In the genomic region with DNA sequence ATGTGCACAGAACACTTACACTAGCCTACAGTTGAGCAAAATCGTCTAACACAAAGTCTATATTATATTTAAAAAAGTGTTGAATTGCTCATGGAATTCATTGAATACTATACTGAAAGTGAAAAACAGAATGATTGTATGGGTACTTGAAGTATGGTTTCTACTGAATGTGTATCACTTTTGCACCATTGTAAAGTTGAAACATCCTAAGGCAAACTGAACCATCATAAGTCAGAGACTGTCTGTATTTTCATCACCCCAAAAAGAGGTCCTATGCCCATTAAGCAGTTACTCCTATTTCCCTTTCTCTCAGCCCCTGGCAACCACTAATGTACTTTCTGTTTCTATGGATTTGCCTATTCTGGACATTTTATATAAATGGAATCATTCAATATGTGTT, we compare ENCODE assay signal across 14 cellular contexts. TPM values are rescaled to one million over a fixed set of nuclear protein-coding genes. Genes with fewer than 3 reads are reported as not detected.
DNase-seq lines count a peak whose midpoint lies in the region; ATAC-seq and TF ChIP-seq lines count a peak whose summit lies in the region.
"Had no signal": no experiment of that assay in that cellular context is flagged by ENCODE, and none has a peak within 500 bp of the region (broad histone marks: within the 10 kb centered on the region; RNA-seq: fewer than 3 reads in every experiment).

No MANE protein-coding gene starts in this region.

- ATAC-seq in activated CD8-positive, alpha-beta T cell treated with anti-CD3 and anti-CD28 coated beads for 36 hours, result no peak
- no peak for ATAC-seq in HG03108 (IDR thresholded peaks at IDR 0.05; ENCODE audit: unreplicated experiment)
- ATAC-seq in GM23338, result no peak
- ATAC-seq in GM21825 (IDR thresholded peaks at IDR 0.05; ENCODE audit: unreplicated experiment), result no peak

- H3K4me3 Mint-ChIP-seq in MCF 10A (ENCODE audit: unreplicated experiment) (no peak overlapping the region), GM23338 (no peak overlapping the region)
- H3K4me3 Mint-ChIP-seq in activated CD8-positive, alpha-beta T cell treated with anti-CD3 and anti-CD28 coated beads for 36 hours, result peak overlapping the region; percentile 48

- H3K9me3 Mint-ChIP-seq in MCF 10A (ENCODE audit: unreplicated experiment), result no peaks in the 10 kb centered on the region
- H3K9me3 Mint-ChIP-seq in activated CD8-positive, alpha-beta T cell treated with anti-CD3 and anti-CD28 coated beads for 36 hours, result peaks cover 2% of the 10 kb centered on the region
- H3K9me3 Mint-ChIP-seq in GM23338, result no peaks in the 10 kb centered on the region

- H3K9me2 ChIP-seq in GM23338 (ENCODE audit: insufficient read depth), result no peaks in the 10 kb centered on the region

- H4K20me1 ChIP-seq in GM23338 (replicated peaks; ENCODE audit: insufficient read depth), result no peaks in the 10 kb centered on the region

- POLR2A ChIA-PET in MCF 10A (lab: Yijun Ruan, JAX), result interaction anchor here (0.9 to 8.3 kb wide), 6 partner anchors 11 to 220 kb away, joined by 3 to 79 read pairs (median 4); no protein-coding TSS in a partner anchor
- POLR2A ChIA-PET in activated CD8-positive, alpha-beta T cell treated with anti-CD3 and anti-CD28 coated beads for 36 hours (lab: Charles Lee), result interaction anchor here (1.0 to 10.4 kb wide), 2 partner anchors 110 to 129 kb away, joined by 4 to 170 read pairs; no protein-coding TSS in a partner anchor

- H3K27me3 ChIP-seq in breast epithelium, result no peaks in the 10 kb centered on the region
- H3K27me3 ChIP-seq in GM23338 (ENCODE audit: insufficient read depth), result peaks cover 15% of the 10 kb centered on the region

- no peak overlapping the region for H3K27ac Mint-ChIP-seq in MCF 10A (ENCODE audit: low read depth, unreplicated experiment)
- H3K27ac Mint-ChIP-seq in activated CD8-positive, alpha-beta T cell treated with anti-CD3 and anti-CD28 coated beads for 36 hours, result peak overlapping the region; percentile 82
- no peak overlapping the region for H3K27ac Mint-ChIP-seq in GM23338

- no peak for TF ChIP-seq CTCF in breast epithelium (IDR thresholded peaks at IDR 0.05)
- no peak for TF ChIP-seq CTCF in MCF 10A (IDR thresholded peaks at IDR 0.05; ENCODE audit: unreplicated experiment)
- TF ChIP-seq CTCF in activated CD8-positive, alpha-beta T cell treated with anti-CD3 and anti-CD28 coated beads for 36 hours (IDR thresholded peaks at IDR 0.05), result no peak
- no peak for TF ChIP-seq CTCF in GM23338 (conservative IDR thresholded peaks at IDR 0.05; ENCODE audit: low read depth in 2 of 2)

- DNase-seq in breast epithelium (ENCODE audit: low spot score in 2 of 2) (no peak), MCF 10A (ENCODE audit: unreplicated experiment) (no peak), HuH-7.5 (ENCODE audit: low spot score) (no peak), GM23338 (ENCODE audit: low spot score) (no peak)
- DNase-seq in activated CD8-positive, alpha-beta T cell treated with anti-CD3 and anti-CD28 coated beads for 36 hours, result no peak
- DNase-seq: BE2C; NCI-H1436; stimulated activated CD4-positive, alpha-beta T cell treated with anti-CD3 and anti-CD28 coated beads, Interleukin-15, amount 100 ng/mL, for 24 hours; T1000 had no signal

- no peaks in the 10 kb centered on the region for H3K36me3 Mint-ChIP-seq in MCF 10A (ENCODE audit: insufficient read depth, unreplicated experiment)
- peaks cover 8% of the 10 kb centered on the region for H3K36me3 Mint-ChIP-seq in activated CD8-positive, alpha-beta T cell treated with anti-CD3 and anti-CD28 coated beads for 36 hours (ENCODE audit: low read depth)
- no peaks in the 10 kb centered on the region for H3K36me3 Mint-ChIP-seq in GM23338 (ENCODE audit: low read depth)

- no peak for TF ChIP-seq POLR2A in breast epithelium (IDR thresholded peaks at IDR 0.05)

- H3F3A ChIP-seq in GM23338 (replicated peaks; ENCODE audit: low read depth), result no peaks in the 10 kb centered on the region

- H3K9me3 ChIP-seq in breast epithelium, result no peaks in the 10 kb centered on the region
- no peaks in the 10 kb centered on the region for H3K9me3 ChIP-seq in mesodermal cell (ENCODE audit: control insufficient read depth, low read length)
- H3K9me3 ChIP-seq: BE2C, neutrophil had no signal

- CTCF ChIA-PET in MCF 10A (lab: Yijun Ruan, JAX), result interaction anchor here (0.9 kb wide), 1 partner anchor 82 kb away, joined by 7 read pairs; no protein-coding TSS in a partner anchor
- CTCF ChIA-PET in activated CD8-positive, alpha-beta T cell treated with anti-CD3 and anti-CD28 coated beads for 36 hours (lab: Charles Lee), result interaction anchor here (1.2 to 4.4 kb wide), 4 partner anchors 9 to 313 kb away, joined by 3 to 22 read pairs (median 7); no protein-coding TSS in a partner anchor

- peak overlapping the region; percentile 71 to 86 for H3K27ac ChIP-seq in breast epithelium
- H3K27ac ChIP-seq in mesodermal cell (ENCODE audit: low read depth, low read length, severe bottlenecking), result peak overlapping the region; percentile 79
- H3K27ac ChIP-seq in GM23338 (ENCODE audit: low read depth), result no peak overlapping the region
- H3K27ac ChIP-seq: KMS-11, neutrophil had no signal

- H3K4me1 ChIP-seq in breast epithelium (no peaks in the 10 kb centered on the region), mesodermal cell (ENCODE audit: control insufficient read depth, insufficient read depth, low read length, poor library complexity, severe bottlenecking) (peaks cover 52% of the 10 kb centered on the region), GM23338 (ENCODE audit: insufficient read depth) (peaks cover 44% of the 10 kb centered on the region)
- H3K4me1 ChIP-seq: BE2C had no signal

- no peak overlapping the region for H2AFZ ChIP-seq in GM23338

- intact Hi-C loops in breast epithelium (cut with DNase I; ENCODE audit: low total_unique reads), result no loop called here
- intact Hi-C loops in MCF 10A (cut with micrococcal nuclease), result loop anchor here (10.0 kb wide), 1 partner anchor 741 kb away; no protein-coding TSS in a partner anchor
- intact Hi-C loops in activated CD8-positive, alpha-beta T cell treated with anti-CD3 and anti-CD28 coated beads for 36 hours (cut with micrococcal nuclease), result loop anchor here (5.0 to 10.0 kb wide), 3 partner anchors 108 to 311 kb away; no protein-coding TSS in a partner anchor

- no peaks in the 10 kb centered on the region for H3K36me3 ChIP-seq in breast epithelium
- H3K36me3 ChIP-seq in mesodermal cell (ENCODE audit: control insufficient read depth, insufficient read depth, low read length), result no peaks in the 10 kb centered on the region
- H3K36me3 ChIP-seq in GM23338 (ENCODE audit: insufficient read depth), result no peaks in the 10 kb centered on the region
- H3K36me3 ChIP-seq: BE2C, neutrophil had no signal

- H3K4me1 Mint-ChIP-seq in MCF 10A (ENCODE audit: insufficient read depth, unreplicated experiment) (peaks cover 68% of the 10 kb centered on the region), GM23338 (peaks cover 51% of the 10 kb centered on the region)
- H3K4me1 Mint-ChIP-seq in activated CD8-positive, alpha-beta T cell treated with anti-CD3 and anti-CD28 coated beads for 36 hours (ENCODE audit: low read depth), result peaks cover 61% of the 10 kb centered on the region

- H3K4me2 ChIP-seq in GM23338, result no peak overlapping the region
- H3K4me2 ChIP-seq: KMS-11 had no signal

- no CpG with 5 or more reads among the region's 1 CpG for WGBS in mesodermal cell (ENCODE audit: insufficient coverage in 2 of 2), 2 experiments

- H3K27me3 Mint-ChIP-seq in MCF 10A (ENCODE audit: insufficient read depth, unreplicated experiment) (no peaks in the 10 kb centered on the region), GM23338 (ENCODE audit: insufficient read depth, low read depth, poor library complexity) (peaks cover 12% of the 10 kb centered on the region)
- H3K27me3 Mint-ChIP-seq in activated CD8-positive, alpha-beta T cell treated with anti-CD3 and anti-CD28 coated beads for 36 hours, result no peaks in the 10 kb centered on the region

- no TSS peak for BruUV-seq in MCF 10A (replicated peaks; lab: Mats Ljungman, UMichigan)

- no peaks in the 10 kb centered on the region for H3K79me2 ChIP-seq in GM23338 (replicated peaks; ENCODE audit: insufficient read depth)

- H3K4me3 ChIP-seq in breast epithelium (no peak overlapping the region), mesodermal cell (ENCODE audit: extremely low read depth, insufficient read depth, low read length, poor library complexity, severe bottlenecking) (no peak overlapping the region), GM23338 (no peak overlapping the region)

TF ChIP-seq in GM23338, 12 proteins besides CTCF, POLR2A, EP300 and RAD21 (continues in another document):
- TF ChIP-seq NANOG (IDR thresholded peaks at IDR 0.05; ENCODE audit: borderline replicate concordance) (no peak), ZNF114 (CRISPR knock-in tag; IDR thresholded peaks at IDR 0.05) (no peak), CREB1 (CRISPR knock-in tag; IDR thresholded peaks at IDR 0.05; ENCODE audit: low read depth) (no peak), POLR2AphosphoS5 (IDR thresholded peaks at IDR 0.05; ENCODE audit: low read depth) (no peak), EZH2 (IDR thresholded peaks at IDR 0.05; ENCODE audit: low read depth, unreplicated experiment) (no peak), ZNF331 (CRISPR knock-in tag; IDR thresholded peaks at IDR 0.05; ENCODE audit: low read depth) (no peak), EZH2phosphoT487 (IDR thresholded peaks at IDR 0.05; ENCODE audit: unreplicated experiment) (no peak)
- TF ChIP-seq, protein P1, sequence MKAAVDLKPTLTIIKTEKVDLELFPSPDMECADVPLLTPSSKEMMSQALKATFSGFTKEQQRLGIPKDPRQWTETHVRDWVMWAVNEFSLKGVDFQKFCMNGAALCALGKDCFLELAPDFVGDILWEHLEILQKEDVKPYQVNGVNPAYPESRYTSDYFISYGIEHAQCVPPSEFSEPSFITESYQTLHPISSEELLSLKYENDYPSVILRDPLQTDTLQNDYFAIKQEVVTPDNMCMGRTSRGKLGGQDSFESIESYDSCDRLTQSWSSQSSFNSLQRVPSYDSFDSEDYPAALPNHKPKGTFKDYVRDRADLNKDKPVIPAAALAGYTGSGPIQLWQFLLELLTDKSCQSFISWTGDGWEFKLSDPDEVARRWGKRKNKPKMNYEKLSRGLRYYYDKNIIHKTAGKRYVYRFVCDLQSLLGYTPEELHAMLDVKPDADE (IDR thresholded peaks at IDR 0.05), result no peak

RNA-seq across cellular contexts. Expression of gene AMIGO2, which starts 4.4 kb away (rescaled TPM):
- total RNA-seq in breast epithelium (10 to 100 TPM in 2 of 3 donors, 1 to 10 TPM in 1; 6.7 to 57.7 (median 28.2) TPM), MCF 10A (2022) (13.0 and 32.6 TPM in 2 replicates)
- total RNA-seq in activated CD8-positive, alpha-beta T cell treated with anti-CD3 and anti-CD28 coated beads for 36 hours, result 10 to 100 TPM; 12.1 to 12.5 TPM
- 34.4 TPM for polyA plus RNA-seq in mesodermal cell (2013, experiment 1 of 2)
- 39.7 TPM for polyA plus RNA-seq in mesodermal cell (2013, experiment 2 of 2)
- 3.5 and 3.8 TPM in 2 replicates for total RNA-seq in GM23338 (2014; rRNA removed; shearing (Covaris generic))
- polyA plus RNA-seq in GM23338 (2016; fragmentation: Nextera tagmentation; extraction: Ambion mirVana), result 1.8 and 2.1 TPM in 2 replicates

RNA-seq across cellular contexts. Expression of gene PCED1B, which starts 4.8 kb away (rescaled TPM):
- total RNA-seq in breast epithelium (1 to 10 TPM; 1.6 to 6.2 (median 5.1) TPM), MCF 10A (2022) (5.1 and 9.6 TPM in 2 replicates)
- 100 to 1,000 TPM; 117 to 119 TPM for total RNA-seq in activated CD8-positive, alpha-beta T cell treated with anti-CD3 and anti-CD28 coated beads for 36 hours
- polyA plus RNA-seq in mesodermal cell (2013, experiment 1 of 2), result 6.5 TPM
- polyA plus RNA-seq in mesodermal cell (2013, experiment 2 of 2), result 5.0 TPM
- 5.1 and 6.1 TPM in 2 replicates for total RNA-seq in GM23338 (2014; rRNA removed; shearing (Covaris generic))
- 4.6 and 6.6 TPM in 2 replicates for polyA plus RNA-seq in GM23338 (2016; fragmentation: Nextera tagmentation; extraction: Ambion mirVana)

Comparison
In these comparisons a context has a peak if more than half of its experiments do, and no peak if none do; other contexts are left out.
1. RNA of gene PCED1B, which starts 4.8 kb away (total RNA-seq): 117 to 119 TPM in activated CD8-positive, alpha-beta T cell treated with anti-CD3 and anti-CD28 coated beads for 36 hours; 5.1 to 9.6 TPM in MCF 10A, 1.6 to 6.2 TPM in breast epithelium and 5.1 to 6.1 TPM in GM23338; every median in the first group is over 10 times any median in the second.